In genomic region chr18:21450913-21451312, GRCh38 we compare ENCODE assay signal across 25 cellular contexts.
DNase-seq lines count a peak whose midpoint lies in the region; ATAC-seq and TF ChIP-seq lines count a peak whose summit lies in the region.
"Had no signal": no experiment of that assay in that cellular context is flagged by ENCODE, and none has a peak within 500 bp of the region (broad histone marks: within the 10 kb centered on the region; RNA-seq: fewer than 3 reads in every experiment).

No MANE protein-coding gene starts in this region.

- POLR2A ChIA-PET in activated CD4-positive, alpha-beta memory T cell treated with anti-CD3 and anti-CD28 coated beads for 36 hours (lab: Charles Lee), result no interaction called here

- intact Hi-C loops in left colon (cut with DNase I, micrococcal nuclease), result no loop called here
- intact Hi-C loops in activated CD4-positive, alpha-beta memory T cell treated with anti-CD3 and anti-CD28 coated beads for 36 hours (cut with micrococcal nuclease), result no loop called here

- CTCF ChIA-PET in activated CD4-positive, alpha-beta memory T cell treated with anti-CD3 and anti-CD28 coated beads for 36 hours (lab: Charles Lee), result no interaction called here

- no peak overlapping the region for H3K27ac Mint-ChIP-seq in activated CD4-positive, alpha-beta memory T cell treated with anti-CD3 and anti-CD28 coated beads for 36 hours
- H3K27ac Mint-ChIP-seq: activated CD4-positive, alpha-beta T cell treated with anti-CD3 and anti-CD28 coated beads, Interleukin-2, amount 10 ng/mL, durations not matched to agents 24 days and 14 days; activated naive CD4-positive, alpha-beta T cell treated with anti-CD3 and anti-CD28 coated beads, Interleukin-2, amount 10 ng/mL, durations not matched to agents 7 days and 5 days; H9 had no signal

- no peaks in the 10 kb centered on the region for H3K36me3 Mint-ChIP-seq in activated CD4-positive, alpha-beta memory T cell treated with anti-CD3 and anti-CD28 coated beads for 36 hours
- H3K36me3 Mint-ChIP-seq: activated naive CD4-positive, alpha-beta T cell treated with anti-CD3 and anti-CD28 coated beads, Interleukin-2, amount 10 ng/mL, durations not matched to agents 7 days and 5 days; naive B cell had no signal

- H3K4me1 Mint-ChIP-seq in activated CD4-positive, alpha-beta memory T cell treated with anti-CD3 and anti-CD28 coated beads for 36 hours (ENCODE audit: low read depth), result no peaks in the 10 kb centered on the region
- H3K4me1 Mint-ChIP-seq: activated CD4-positive, alpha-beta T cell treated with anti-CD3 and anti-CD28 coated beads, Interleukin-2, amount 10 ng/mL, durations not matched to agents 24 days and 14 days; activated naive CD4-positive, alpha-beta T cell treated with anti-CD3 and anti-CD28 coated beads, Interleukin-2, amount 10 ng/mL, durations not matched to agents 7 days and 5 days; naive B cell had no signal

- DNase-seq in EH (ENCODE audit: low read depth) (peak; percentile 10), NB4 (ENCODE audit: low read depth) (peak; percentile 6), astrocyte of the hippocampus (ENCODE audit: low read depth, low spot score) (peak; percentile 67), lung microvascular endothelial cell (ENCODE audit: low read depth in 2 of 2) (peak; percentile 49 to 56), left colon (no peak), foreskin melanocyte (no peak)
- DNase-seq in activated CD4-positive, alpha-beta memory T cell treated with anti-CD3 and anti-CD28 coated beads for 36 hours, result no peak
- DNase-seq: activated CD4-positive, alpha-beta T cell treated with anti-CD3 and anti-CD28 coated beads, Interleukin-2, amount 10 ng/mL, durations not matched to agents 24 days and 14 days; activated naive CD4-positive, alpha-beta T cell treated with anti-CD3 and anti-CD28 coated beads, Interleukin-2, amount 10 ng/mL, durations not matched to agents 7 days and 5 days; amygdala; BE2C; caudate nucleus; dorsolateral prefrontal cortex; H9; MM.1S; naive B cell; NCI-H1436; NCI-H2107; NCI-H524; NK-92 treated with Interleukin-12 subunit alpha and Interleukin-12 subunit beta, amount 100 ng/mL, for 24 hours; occipital lobe; right cardiac atrium; stimulated activated naive CD8-positive, alpha-beta T cell treated with anti-CD3 and anti-CD28 coated beads, Interleukin-15, Interleukin-2, amounts not matched to agents 100 U/mL and 50 U/mL, for 24 hours; T-helper 1 cell had no signal

- ATAC-seq in left colon (no peak), HG03139 (IDR thresholded peaks at IDR 0.05; ENCODE audit: unreplicated experiment) (no peak)
- ATAC-seq: right cardiac atrium; stimulated activated naive CD8-positive, alpha-beta T cell treated with anti-CD3 and anti-CD28 coated beads, Interleukin-15, Interleukin-2, amounts not matched to agents 100 U/mL and 50 U/mL, for 24 hours had no signal

- no peak for TF ChIP-seq POLR2A in NB4 (IDR thresholded peaks at IDR 0.05; ENCODE audit: extremely low read depth, insufficient read length)

- no peak overlapping the region for H3K4me3 ChIP-seq in NB4 (ENCODE audit: low read depth, low read length)
- H3K4me3 ChIP-seq: dorsolateral prefrontal cortex had no signal

- TF ChIP-seq CTCF in NB4 (IDR thresholded peaks at IDR 0.05; ENCODE audit: low read depth, low read length), result no peak

- peaks cover 3% of the 10 kb centered on the region for H3K27me3 Mint-ChIP-seq in activated CD4-positive, alpha-beta memory T cell treated with anti-CD3 and anti-CD28 coated beads for 36 hours

- no peak overlapping the region for H3K4me3 Mint-ChIP-seq in activated CD4-positive, alpha-beta memory T cell treated with anti-CD3 and anti-CD28 coated beads for 36 hours
- H3K4me3 Mint-ChIP-seq: activated CD4-positive, alpha-beta T cell treated with anti-CD3 and anti-CD28 coated beads, Interleukin-2, amount 10 ng/mL, durations not matched to agents 24 days and 14 days; activated naive CD4-positive, alpha-beta T cell treated with anti-CD3 and anti-CD28 coated beads, Interleukin-2, amount 10 ng/mL, durations not matched to agents 7 days and 5 days; H9; naive B cell had no signal

- no peaks in the 10 kb centered on the region for H3K9me3 Mint-ChIP-seq in activated CD4-positive, alpha-beta memory T cell treated with anti-CD3 and anti-CD28 coated beads for 36 hours
- H3K9me3 Mint-ChIP-seq: activated CD4-positive, alpha-beta T cell treated with anti-CD3 and anti-CD28 coated beads, Interleukin-2, amount 10 ng/mL, durations not matched to agents 24 days and 14 days; activated naive CD4-positive, alpha-beta T cell treated with anti-CD3 and anti-CD28 coated beads, Interleukin-2, amount 10 ng/mL, durations not matched to agents 7 days and 5 days; H9; naive B cell had no signal

Comparison
In these comparisons a context has a peak if more than half of its experiments do, and no peak if none do; other contexts are left out.
1. DNase-seq: peak in EH (single experiment), NB4 (single experiment), astrocyte of the hippocampus (single experiment) and lung microvascular endothelial cell (2 of 2); none in left colon (0 of 2), foreskin melanocyte (single experiment) and activated CD4-positive, alpha-beta memory T cell treated with anti-CD3 and anti-CD28 coated beads for 36 hours (single experiment).